Comparison of ENCODE assay signal across 10 cellular contexts in genomic region chr1:203649551-203650011, GRCh38. TPM values are rescaled to one million over a fixed set of nuclear protein-coding genes. Genes with fewer than 3 reads are reported as not detected.
DNase-seq lines count a peak whose midpoint lies in the region; ATAC-seq, FAIRE-seq and TF ChIP-seq lines count a peak whose summit lies in the region.
"Had no signal": no experiment of that assay in that cellular context is flagged by ENCODE, and none has a peak within 500 bp of the region (broad histone marks: within the 10 kb centered on the region; RNA-seq: fewer than 3 reads in every experiment).

No MANE protein-coding gene starts in this region.

- intact Hi-C loops in activated CD4-positive, alpha-beta T cell treated with anti-CD3 and anti-CD28 coated beads for 36 hours (cut with DNase I, micrococcal nuclease), result loop anchor here (1.0 to 2.0 kb wide), 6 partner anchors 19 to 323 kb away; partner anchors contain the start of gene ATP2B4 (in 1 of the 2)
- intact Hi-C loops in PC-3 (cut with micrococcal nuclease), result no loop called here

- H3K27me3 Mint-ChIP-seq in activated CD4-positive, alpha-beta T cell treated with anti-CD3 and anti-CD28 coated beads for 36 hours, result no peaks in the 10 kb centered on the region

- no peak overlapping the region; the same call in 1 of the 2 replicates for H3K27ac ChIP-seq in PC-3 (ENCODE audit: low read length)
- H3K27ac ChIP-seq: SK-N-MC had no signal

- no peak overlapping the region for H3K9ac ChIP-seq in PC-3 (ENCODE audit: low read length)

- POLR2A ChIA-PET in activated CD4-positive, alpha-beta T cell treated with anti-CD3 and anti-CD28 coated beads for 36 hours (lab: Charles Lee), result interaction anchor here (0.6 to 2.2 kb wide), 8 partner anchors 21 to 115 kb away, joined by 4 to 17 read pairs (median 4); partner anchors contain the start of genes ATP2B4 and LAX1
- POLR2A ChIA-PET in PC-3 (lab: Charles Lee; ENCODE audit: unreplicated experiment), result no interaction called here

- H3K36me3 ChIP-seq in bronchial epithelial cell (ENCODE audit: control insufficient read depth, insufficient read depth, low read length) (no peaks in the 10 kb centered on the region), PC-3 (ENCODE audit: low read depth, low read length) (no peaks in the 10 kb centered on the region)

- H3K4me2 ChIP-seq in PC-3 (ENCODE audit: low read length), result no peak overlapping the region

- no peak for FAIRE-seq in bronchial epithelial cell (lab: Jason Lieb, UNC)
- FAIRE-seq: islet of Langerhans had no signal

- H3F3A ChIP-seq in PC-3 (ENCODE audit: low read length, unreplicated experiment), result peaks cover 5% of the 10 kb centered on the region

- H3K4me1 Mint-ChIP-seq in activated CD4-positive, alpha-beta T cell treated with anti-CD3 and anti-CD28 coated beads for 36 hours, result peaks cover 73% of the 10 kb centered on the region

- H3K9me3 Mint-ChIP-seq in activated CD4-positive, alpha-beta T cell treated with anti-CD3 and anti-CD28 coated beads for 36 hours (ENCODE audit: low read depth), result no peaks in the 10 kb centered on the region

- peaks cover 2% of the 10 kb centered on the region for H3K36me3 Mint-ChIP-seq in activated CD4-positive, alpha-beta T cell treated with anti-CD3 and anti-CD28 coated beads for 36 hours (ENCODE audit: low read depth)

- no peak for TF ChIP-seq CTCF in bronchial epithelial cell (IDR thresholded peaks at IDR 0.05; ENCODE audit: insufficient read depth, low read length, severe bottlenecking)
- no peak for TF ChIP-seq CTCF in PC-3 (conservative IDR thresholded peaks at IDR 0.05; ENCODE audit: low read depth, low read length)

- peak; percentile 53 for ATAC-seq in activated CD4-positive, alpha-beta T cell treated with anti-CD3 and anti-CD28 coated beads for 36 hours
- ATAC-seq in PC-3, result no peak

- H4K20me1 ChIP-seq in PC-3 (ENCODE audit: low read length), result no peaks in the 10 kb centered on the region

- peak overlapping the region; percentile 59 for H3K4me3 Mint-ChIP-seq in activated CD4-positive, alpha-beta T cell treated with anti-CD3 and anti-CD28 coated beads for 36 hours

- peaks cover 20% of the 10 kb centered on the region for H3K4me1 ChIP-seq in PC-3 (ENCODE audit: insufficient read depth, low read length)

- CTCF ChIA-PET in activated CD4-positive, alpha-beta T cell treated with anti-CD3 and anti-CD28 coated beads for 36 hours (lab: Charles Lee), result interaction anchor here (0.7 to 7.9 kb wide), 11 partner anchors 10 to 211 kb away, joined by 3 to 54 read pairs (median 4); partner anchors contain the start of gene ATP2B4
- CTCF ChIA-PET in PC-3 (lab: Charles Lee), result no interaction called here

- H3K27me3 ChIP-seq in bronchial epithelial cell (ENCODE audit: control insufficient read depth, insufficient read depth, low read length) (no peaks in the 10 kb centered on the region), PC-3 (ENCODE audit: low read length) (no peaks in the 10 kb centered on the region)

- H3K9me3 ChIP-seq in PC-3 (ENCODE audit: low read length), result no peaks in the 10 kb centered on the region

- no peak overlapping the region for H2AFZ ChIP-seq in PC-3 (ENCODE audit: low read length)

- DNase-seq in activated CD4-positive, alpha-beta T cell treated with anti-CD3 and anti-CD28 coated beads for 36 hours, result peak; percentile 73
- DNase-seq in activated CD4-positive, alpha-beta T cell treated with anti-CD3 and anti-CD28 coated beads for 1 hour, result no peak
- no peak for DNase-seq in Jurkat, Clone E6-1 (ENCODE audit: low read depth, low spot score)
- peak; percentile 76 for DNase-seq in bronchial epithelial cell (ENCODE audit: low read depth)
- DNase-seq in stimulated activated CD4-positive, alpha-beta T cell treated with anti-CD3 and anti-CD28 coated beads, Interleukin-2, amount 100 ng/mL, for 24 hours, result peak; percentile 44 to 52
- no peak for DNase-seq in Ammon's horn (ENCODE audit: low spot score)
- DNase-seq in PC-3, result no peak
- no peak for DNase-seq in NCI-H69 (lab: John Stamatoyannopoulos, UW)

- H3K79me2 ChIP-seq in PC-3 (ENCODE audit: low read length), result peaks cover 18% of the 10 kb centered on the region

- peak overlapping the region; percentile 89 for H3K27ac Mint-ChIP-seq in activated CD4-positive, alpha-beta T cell treated with anti-CD3 and anti-CD28 coated beads for 36 hours

- no TSS peak for BruUV-seq in PC-3 (replicated peaks; lab: Mats Ljungman, UMichigan)

- peak overlapping the region; percentile 40 for H3K4me3 ChIP-seq in Jurkat, Clone E6-1 (ENCODE audit: low read length)
- H3K4me3 ChIP-seq in bronchial epithelial cell (ENCODE audit: low read depth, low read length), result no peak overlapping the region
- no peak overlapping the region for H3K4me3 ChIP-seq in PC-3 (ENCODE audit: low read length)
- H3K4me3 ChIP-seq: SK-N-MC had no signal

- no peaks in the 10 kb centered on the region for H3K9me2 ChIP-seq in PC-3 (replicated peaks; ENCODE audit: low read length)

RNA-seq across cellular contexts. Expression of gene ATP2B4, which starts 22.9 kb away (rescaled TPM):
- total RNA-seq in activated CD4-positive, alpha-beta T cell treated with anti-CD3 and anti-CD28 coated beads for 36 hours, result 10 to 100 TPM; 36.2 to 38.8 TPM
- 77.9 TPM for polyA plus RNA-seq in Jurkat, Clone E6-1 (2012; ENCODE audit: insufficient read depth, insufficient read length)
- 27.4 and 71.7 TPM in 2 replicates for total RNA-seq in bronchial epithelial cell
- total RNA-seq in PC-3 (2014; rRNA removed), result 32.7 and 49.5 TPM in 2 replicates

Comparison
In these comparisons a context has a peak if more than half of its experiments do, and no peak if none do; other contexts are left out.
1. DNase-seq: peak in activated CD4-positive, alpha-beta T cell treated with anti-CD3 and anti-CD28 coated beads for 36 hours (single experiment), bronchial epithelial cell (single experiment) and stimulated activated CD4-positive, alpha-beta T cell treated with anti-CD3 and anti-CD28 coated beads, Interleukin-2, amount 100 ng/mL, for 24 hours (2 of 2); none in activated CD4-positive, alpha-beta T cell treated with anti-CD3 and anti-CD28 coated beads for 1 hour (single experiment), Jurkat, Clone E6-1 (single experiment), Ammon's horn (single experiment), PC-3 (single experiment) and NCI-H69 (single experiment).